In the genomic region with DNA sequence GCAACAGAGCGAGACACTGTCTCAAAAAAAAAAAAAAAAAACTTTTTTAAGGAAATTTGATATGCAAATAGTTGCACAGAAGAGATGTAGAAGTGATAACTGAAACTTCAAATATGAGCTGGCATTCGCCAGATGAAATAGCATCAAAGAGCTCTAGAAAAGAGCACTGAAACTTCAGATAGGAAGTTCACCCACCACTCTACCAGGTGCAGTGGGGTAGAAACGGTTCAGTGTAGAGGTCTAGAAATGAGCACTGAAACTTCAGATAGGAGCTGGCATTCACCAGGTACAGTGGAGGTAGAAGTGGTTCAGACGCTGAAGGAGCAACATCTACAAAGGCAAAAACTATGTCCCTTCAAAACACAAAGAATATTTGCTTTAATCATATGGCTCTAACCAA, we compare ENCODE assay signal across 1 cellular context.
TF ChIP-seq lines count a peak whose summit lies in the region.

No MANE protein-coding gene starts in this region.

TF ChIP-seq in GM12878, 131 proteins besides CTCF, POLR2A, EP300 and RAD21:
- 0 out of 4 replicates have a peak, but pooled peaks of 1 of the 2 experiments have one; percentile 14 for TF ChIP-seq IKZF2 (IDR thresholded peaks at IDR 0.05)
- TF ChIP-seq ZSCAN29 (IDR thresholded peaks at IDR 0.05) = no peak
- peak; percentile 74 for TF ChIP-seq TCF7 (IDR thresholded peaks at IDR 0.05; ENCODE audit: borderline replicate concordance)
- peak; percentile 57 for TF ChIP-seq JUNB (IDR thresholded peaks at IDR 0.05)
